ENCODE assay signal across 25 cellular contexts in genomic region chr5:62450259-62450658, GRCh38.
"Had no signal": no experiment of that assay in that cellular context is flagged by ENCODE, and none has a peak within 500 bp of the region (broad histone marks: within the 10 kb centered on the region; RNA-seq: fewer than 3 reads in every experiment).

No MANE protein-coding gene starts in this region.

- DNase-seq: activated CD4-positive, alpha-beta T cell treated with anti-CD3 and anti-CD28 coated beads for 48 hours; activated CD4-positive, alpha-beta T cell treated with anti-CD3 and anti-CD28 coated beads, Interleukin-2, amount 50 U/mL, for 4 hours; activated CD4-positive, CD25-positive, alpha-beta regulatory T cell; activated CD8-positive, alpha-beta T cell treated with anti-CD3 and anti-CD28 coated beads, Interleukin-2, amount 10 ng/mL, durations not matched to agents 7 days and 5 days; activated gamma-delta T cell treated with Interleukin-2 at 50 U/mL for 16 hours; activated naive CD4-positive, alpha-beta T cell treated with anti-CD3 and anti-CD28 coated beads, Interleukin-2, amount 10 ng/mL, durations not matched to agents 7 days and 5 days; activated naive CD8-positive, alpha-beta T cell treated with anti-CD3 and anti-CD28 coated beads for 36 hours; activated T-cell treated with anti-CD3 and anti-CD28 coated beads, Interleukin-2, amount 50 U/mL, for 4 hours; anterior cingulate cortex; cerebellar nuclear complex; MG63; MV-4-11; NCI-H1092 treated with DMSO at 0.1 percent for 48 hours; NCI-H1417 treated with DMSO at 0.1 percent for 48 hours; NCI-H1694 treated with DMSO at 0.1 percent for 48 hours; NCI-H2081; NCI-H446; NCI-H524; Peyer's patch; Right ventricle myocardium superior; SJCRH30; SK-N-SH; T-helper 1 cell had no signal

- H3K4me3 Mint-ChIP-seq: activated CD8-positive, alpha-beta T cell treated with anti-CD3 and anti-CD28 coated beads, Interleukin-2, amount 10 ng/mL, durations not matched to agents 7 days and 5 days; activated naive CD4-positive, alpha-beta T cell treated with anti-CD3 and anti-CD28 coated beads, Interleukin-2, amount 10 ng/mL, durations not matched to agents 7 days and 5 days; activated naive CD8-positive, alpha-beta T cell treated with anti-CD3 and anti-CD28 coated beads for 36 hours; activated T-cell treated with anti-CD3 and anti-CD28 coated beads, Interleukin-2, amount 50 U/mL, for 4 hours had no signal

- H3K9me3 Mint-ChIP-seq: activated naive CD4-positive, alpha-beta T cell treated with anti-CD3 and anti-CD28 coated beads, Interleukin-2, amount 10 ng/mL, durations not matched to agents 7 days and 5 days; activated naive CD8-positive, alpha-beta T cell treated with anti-CD3 and anti-CD28 coated beads for 36 hours; activated T-cell treated with anti-CD3 and anti-CD28 coated beads, Interleukin-2, amount 50 U/mL, for 4 hours had no signal

- H3K9ac ChIP-seq: SK-N-SH had no signal

- H3K4me1 ChIP-seq: Peyer's patch, SJCRH30 had no signal

- H3K27ac ChIP-seq: Peyer's patch, RWPE1, SJCRH30, VCaP had no signal

- H3K9me3 ChIP-seq: MG63, Peyer's patch, SJCRH30, SK-N-SH had no signal

- H3K27ac Mint-ChIP-seq: activated CD8-positive, alpha-beta T cell treated with anti-CD3 and anti-CD28 coated beads, Interleukin-2, amount 10 ng/mL, durations not matched to agents 7 days and 5 days; activated naive CD4-positive, alpha-beta T cell treated with anti-CD3 and anti-CD28 coated beads, Interleukin-2, amount 10 ng/mL, durations not matched to agents 7 days and 5 days; activated naive CD8-positive, alpha-beta T cell treated with anti-CD3 and anti-CD28 coated beads for 36 hours had no signal

- ATAC-seq: activated CD8-positive, alpha-beta T cell treated with anti-CD3 and anti-CD28 coated beads, Interleukin-2, amount 10 ng/mL, durations not matched to agents 7 days and 5 days; activated T-cell treated with anti-CD3 and anti-CD28 coated beads, Interleukin-2, amount 50 U/mL, for 4 hours had no signal

- H3K27me3 ChIP-seq: MG63, Peyer's patch, SJCRH30 had no signal

- H3K4me3 ChIP-seq: MG63, Peyer's patch, SJCRH30 had no signal

- H3K4me2 ChIP-seq: SK-N-SH had no signal

- H3K4me1 Mint-ChIP-seq: activated naive CD4-positive, alpha-beta T cell treated with anti-CD3 and anti-CD28 coated beads, Interleukin-2, amount 10 ng/mL, durations not matched to agents 7 days and 5 days; activated naive CD8-positive, alpha-beta T cell treated with anti-CD3 and anti-CD28 coated beads for 36 hours had no signal
